Comparison of ENCODE assay signal across 21 cellular contexts in genomic region chr19:7699003-7699402, GRCh38. TPM values are rescaled to one million over a fixed set of nuclear protein-coding genes. Genes with fewer than 3 reads are reported as not detected.
DNase-seq lines count a peak whose midpoint lies in the region; ATAC-seq, FAIRE-seq and TF ChIP-seq lines count a peak whose summit lies in the region.
"Had no signal": no experiment of that assay in that cellular context is flagged by ENCODE, and none has a peak within 500 bp of the region (broad histone marks: within the 10 kb centered on the region; RNA-seq: fewer than 3 reads in every experiment).

No MANE protein-coding gene starts in this region.

- RAD21 ChIA-PET in GM12878 (lab: Charles Lee; ENCODE audit: unreplicated experiment), result interaction anchor here (0.6 to 2.9 kb wide), 10 partner anchors 8 to 245 kb away, joined by 3 to 19 read pairs (median 4); partner anchors contain the start of genes TIMM44 and TRAPPC5

- peak overlapping the region in 9 of 11 experiments; percentile 1 to 93 (median 37); a peak in 13 of 22 replicates for H3K4me2 ChIP-seq in BLaER1 treated with 17β-estradiol and CSF1 and Interleukin-3, amounts not matched to agents 10 nM and 100 nM
- H3K4me2 ChIP-seq in GM12878 (ENCODE audit: control insufficient read depth, insufficient read depth), result peak overlapping the region; percentile 97

- TF ChIP-seq RAD21 in GM12878 (IDR thresholded peaks at IDR 0.05; ENCODE audit: insufficient read depth, low read depth, low read length), result no peak

- H3K27me3 Mint-ChIP-seq in endothelial cell (ENCODE audit: unreplicated experiment), result peaks cover 13% of the 10 kb centered on the region

- no peak for TF ChIP-seq EP300 in GM12878 (IDR thresholded peaks at IDR 0.05; ENCODE audit: borderline replicate concordance in 1 of 2, control insufficient read depth in 1 of 2, low read depth in 2 of 2, low read length in 2 of 2)

- H3K27me3 ChIP-seq in BLaER1 treated with 17β-estradiol and CSF1 and Interleukin-3, amounts not matched to agents 10 nM and 100 nM, result peaks cover 0 to 5% (median 0%) of the 10 kb centered on the region in 11 experiments; a peak in 3 of 22 replicates
- H3K27me3 ChIP-seq in GM12878 (replicated peaks in 1 of 2; ENCODE audit: control insufficient read depth in 2 of 2, insufficient read depth in 2 of 2, low read length in 1 of 2), result no peaks in the 10 kb centered on the region

- intact Hi-C loops in GM12878 (cut with micrococcal nuclease; ENCODE audit: unreplicated experiment), result no loop called here

- CTCF ChIA-PET in GM12878 (lab: Yijun Ruan, JAX), result interaction anchor here (0.8 to 5.0 kb wide), 8 partner anchors 8 to 131 kb away, joined by 3 to 32 read pairs (median 4); partner anchors contain the start of gene TRAPPC5

- H3K9me3 ChIP-seq in BLaER1 treated with 17β-estradiol and CSF1 and Interleukin-3, amounts not matched to agents 10 nM and 100 nM (replicated peaks in 1 of 11), result no peaks in the 10 kb centered on the region
- H3K9me3 ChIP-seq in GM12878 (replicated peaks; ENCODE audit: control insufficient read depth, insufficient read depth, low read length), result no peaks in the 10 kb centered on the region; the same call in 2 of the 3 replicates
- H3K9me3 ChIP-seq: breast epithelium, gastroesophageal sphincter, tibial nerve had no signal

- H3K36me3 Mint-ChIP-seq in endothelial cell (ENCODE audit: low read depth, unreplicated experiment), result no peaks in the 10 kb centered on the region
- H3K36me3 Mint-ChIP-seq: activated CD8-positive, alpha-beta memory T cell treated with anti-CD3 and anti-CD28 coated beads, Interleukin-2, amount 10 ng/mL, durations not matched to agents 7 days and 5 days; activated naive CD8-positive, alpha-beta T cell treated with anti-CD3 and anti-CD28 coated beads, Interleukin-2, amount 10 ng/mL, durations not matched to agents 7 days and 5 days had no signal

- TF ChIP-seq POLR2A in GM12892 (IDR thresholded peaks at IDR 0.05; ENCODE audit: low read depth, low read length), result no peak
- no peak for TF ChIP-seq POLR2A in GM12878 (IDR thresholded peaks at IDR 0.05; ENCODE audit: low read depth, low read length)

- H3K4me1 ChIP-seq in BLaER1 treated with 17β-estradiol and CSF1 and Interleukin-3, amounts not matched to agents 10 nM and 100 nM, result peaks cover 41 to 89% (median 62%) of the 10 kb centered on the region in 10 experiments
- H3K4me1 ChIP-seq in GM12878 (ENCODE audit: control insufficient read depth, insufficient read depth, low read length), result peaks cover 47% of the 10 kb centered on the region
- H3K4me1 ChIP-seq: breast epithelium, gastroesophageal sphincter, tibial nerve had no signal

- POLR2A ChIA-PET in GM12878 (lab: Charles Lee), result interaction anchor here (0.6 to 2.1 kb wide), 9 partner anchors 8 to 123 kb away, joined by 3 to 11 read pairs (median 4); partner anchors contain the start of gene TRAPPC5

- SMC1A ChIA-PET in GM12878 (lab: Charles Lee; ENCODE audit: uncharacterized antibody, unreplicated experiment), result interaction anchor here (0.6 to 5.5 kb wide), 9 partner anchors 9 to 101 kb away, joined by 4 to 26 read pairs (median 4); partner anchors contain the start of gene TRAPPC5

- no peaks in the 10 kb centered on the region for H3K4me1 Mint-ChIP-seq in endothelial cell (ENCODE audit: unreplicated experiment)

- peak overlapping the region in 3 of 11 experiments; percentile 4 to 44 (median 42); a peak in 3 of 22 replicates for H3K27ac ChIP-seq in BLaER1 treated with 17β-estradiol and CSF1 and Interleukin-3, amounts not matched to agents 10 nM and 100 nM
- H3K27ac ChIP-seq in GM12878 (ENCODE audit: control insufficient read depth, insufficient read depth), result peak overlapping the region; percentile 94
- H3K27ac ChIP-seq: breast epithelium, gastroesophageal sphincter, tibial nerve, WERI-Rb-1 had no signal

- no peak overlapping the region for H2AFZ ChIP-seq in GM12878 (ENCODE audit: control insufficient read depth, low read depth, low read length)

- TF ChIP-seq CTCF in GM12878 (IDR thresholded peaks at IDR 0.05 in 2 of 3, conservative IDR thresholded peaks at IDR 0.05 in 1 of 3; ENCODE audit: control insufficient read depth in 2 of 3, extremely low read depth in 1 of 3, insufficient read depth in 1 of 3, low read depth in 3 of 3, low read length in 3 of 3) (no peak), endothelial cell (IDR thresholded peaks at IDR 0.05; ENCODE audit: unreplicated experiment) (no peak)

- H3K36me3 ChIP-seq in BLaER1 treated with 17β-estradiol and CSF1 and Interleukin-3, amounts not matched to agents 10 nM and 100 nM, result no peaks in the 10 kb centered on the region
- peaks cover 6 to 16% of the 10 kb centered on the region in 2 experiments; a peak in 3 of 4 replicates for H3K36me3 ChIP-seq in GM12878 (ENCODE audit: control insufficient read depth in 2 of 2, insufficient read depth in 2 of 2, low read length in 1 of 2)
- H3K36me3 ChIP-seq: breast epithelium, gastroesophageal sphincter, tibial nerve, WERI-Rb-1 had no signal

- ATAC-seq in GM12878, result no peak
- ATAC-seq: activated CD8-positive, alpha-beta memory T cell treated with anti-CD3 and anti-CD28 coated beads, Interleukin-2, amount 10 ng/mL, durations not matched to agents 7 days and 5 days; gastroesophageal sphincter; left ventricle myocardium superior; Right ventricle myocardium inferior had no signal

- no peaks in the 10 kb centered on the region for H3K9me3 Mint-ChIP-seq in endothelial cell (ENCODE audit: unreplicated experiment)
- H3K9me3 Mint-ChIP-seq: activated naive CD8-positive, alpha-beta T cell treated with anti-CD3 and anti-CD28 coated beads, Interleukin-2, amount 10 ng/mL, durations not matched to agents 7 days and 5 days had no signal

- 14% methylated on average over 1 of the region's 2 CpGs for WGBS in GM12878 (ENCODE audit: insufficient coverage, insufficient replicate concordance, low lambda C conversion rate, missing lambda C conversion rate)

- peak; percentile 74 for FAIRE-seq in GM12892 (lab: Jason Lieb, UNC)
- no peak for FAIRE-seq in GM12878 (lab: Jason Lieb, UNC)
- FAIRE-seq: D721Med had no signal

- TSS peak; percentile 40 for BruUV-seq in GM12878 (replicated peaks; lab: Mats Ljungman, UMichigan)

- H3K79me2 ChIP-seq in GM12878 (ENCODE audit: control insufficient read depth, insufficient read depth, low read length), result peaks cover 71% of the 10 kb centered on the region

- H3K4me3 Mint-ChIP-seq in endothelial cell (ENCODE audit: unreplicated experiment), result no peak overlapping the region
- H3K4me3 Mint-ChIP-seq: activated CD8-positive, alpha-beta memory T cell treated with anti-CD3 and anti-CD28 coated beads, Interleukin-2, amount 10 ng/mL, durations not matched to agents 7 days and 5 days; activated naive CD8-positive, alpha-beta T cell treated with anti-CD3 and anti-CD28 coated beads, Interleukin-2, amount 10 ng/mL, durations not matched to agents 7 days and 5 days had no signal

- no peak for DNase-seq in GM12892 (ENCODE audit: insufficient read length)
- DNase-seq in GM12878 (ENCODE audit: low read depth, low spot score), result no peak
- no peak for DNase-seq in DMS153 (lab: John Stamatoyannopoulos, UW)
- no peak for DNase-seq in AG20443 (ENCODE audit: low spot score)
- no peak for DNase-seq in endothelial cell (ENCODE audit: low spot score)
- DNase-seq: activated CD8-positive, alpha-beta memory T cell treated with anti-CD3 and anti-CD28 coated beads, Interleukin-2, amount 10 ng/mL, durations not matched to agents 7 days and 5 days; activated naive CD8-positive, alpha-beta T cell treated with anti-CD3 and anti-CD28 coated beads, Interleukin-2, amount 10 ng/mL, durations not matched to agents 7 days and 5 days; left ventricle myocardium superior; NCI-H1694 treated with DMSO at 0.1 percent for 48 hours; NCI-H345; WERI-Rb-1 had no signal

- peak overlapping the region in 3 of 10 experiments; percentile 36 to 50 (median 39); a peak in 6 of 20 replicates for H3K4me3 ChIP-seq in BLaER1 treated with 17β-estradiol and CSF1 and Interleukin-3, amounts not matched to agents 10 nM and 100 nM
- peak overlapping the region; percentile 100 for H3K4me3 ChIP-seq in GM12878
- H3K4me3 ChIP-seq: breast epithelium, gastroesophageal sphincter, tibial nerve had no signal

- peaks cover 0 to 13% (median 0%) of the 10 kb centered on the region in 11 experiments; a peak in 3 of 22 replicates for H4K20me1 ChIP-seq in BLaER1 treated with 17β-estradiol and CSF1 and Interleukin-3, amounts not matched to agents 10 nM and 100 nM
- no peaks in the 10 kb centered on the region for H4K20me1 ChIP-seq in GM12878 (ENCODE audit: control insufficient read depth, insufficient read depth)

- H3K27ac Mint-ChIP-seq in endothelial cell (ENCODE audit: unreplicated experiment), result no peak overlapping the region
- H3K27ac Mint-ChIP-seq: activated CD8-positive, alpha-beta memory T cell treated with anti-CD3 and anti-CD28 coated beads, Interleukin-2, amount 10 ng/mL, durations not matched to agents 7 days and 5 days; activated naive CD8-positive, alpha-beta T cell treated with anti-CD3 and anti-CD28 coated beads, Interleukin-2, amount 10 ng/mL, durations not matched to agents 7 days and 5 days had no signal

- in situ Hi-C loops in GM12878 (cut with MboI), result no loop called here

- peak overlapping the region in 3 of 11 experiments; percentile 1 to 70 (median 63); a peak in 4 of 22 replicates for H3K9ac ChIP-seq in BLaER1 treated with 17β-estradiol and CSF1 and Interleukin-3, amounts not matched to agents 10 nM and 100 nM
- peak overlapping the region; percentile 88 for H3K9ac ChIP-seq in GM12878 (ENCODE audit: control insufficient read depth, insufficient read depth, low read length)

RNA-seq across cellular contexts. Expression of gene FCER2, which starts 2.9 kb away (rescaled TPM):
- polyA plus RNA-seq in GM12892 (2012; ENCODE audit: missing spikeins), result 274 TPM
- total RNA-seq in GM12878 (2013; cell fraction: nucleolus; rRNA removed), result 564 and 607 TPM in 2 replicates
- 351 and 365 TPM in 2 replicates for total RNA-seq in GM12878 (2014; rRNA removed)
- total RNA-seq in GM12878 (2014; rRNA removed; fragmentation: Illumina TruSeq; extraction: Trizol), result 218 and 223 TPM in 2 replicates
- total RNA-seq in GM12878 (2021), result 359 and 362 TPM in 2 replicates
- polyA plus RNA-seq in GM12878 (2011; ENCODE audit: low read depth), result 318 TPM
- polyA plus RNA-seq in GM12878 (2011; rRNA removed), result 170 and 363 TPM in 2 replicates
- polyA plus RNA-seq in GM12878 (2011; cell fraction: cytosol; rRNA removed), result 431 and 568 TPM in 2 replicates
- polyA plus RNA-seq in GM12878 (2011; cell fraction: nucleus; rRNA removed), result 453 and 458 TPM in 2 replicates
- 547 and 639 TPM in 2 replicates for polyA plus RNA-seq in GM12878 (2012)
- 155 and 247 TPM in 2 replicates for polyA plus RNA-seq in GM12878 (2014; fragmentation: Illumina TruSeq; extraction: Trizol)
- polyA plus RNA-seq in GM12878 (2014; fragmentation: Nextera tagmentation; extraction: Ambion mirVana), result 10 to 100 TPM; 44.0 to 53.3 TPM
- 424 and 451 TPM in 2 replicates for polyA plus RNA-seq in GM12878 (2014; rRNA removed)
- 100 to 1,000 TPM; 214 to 235 TPM for polyA plus RNA-seq in GM12878 (2016; fragmentation: Nextera tagmentation; extraction: Ambion mirVana)
- 176 and 326 TPM in 2 replicates for polyA minus RNA-seq in GM12878 (2011; rRNA and poly(A)+ RNA removed)
- 118 and 125 TPM in 2 replicates for polyA minus RNA-seq in GM12878 (2011; cell fraction: cytosol; rRNA and poly(A)+ RNA removed)
- polyA minus RNA-seq in GM12878 (2011; cell fraction: nucleus; rRNA and poly(A)+ RNA removed), result 98.0 and 111 TPM in 2 replicates
- total RNA-seq in endothelial cell (ENCODE audit: unreplicated experiment), result not detected
- total RNA-seq: dermis microvascular lymphatic vessel endothelial cell; myocyte; T-helper 1 cell treated with Interleukin-12 subunit alpha and Interleukin-12 subunit beta and Interleukin-4 antibody, amounts not matched to agents 30 ng/mL and 1 ng/mL, for 36 hours had no signal

RNA-seq across cellular contexts. Expression of gene TRAPPC5, which starts 18.4 kb away (rescaled TPM):
- 46.2 TPM for polyA plus RNA-seq in GM12892 (2012; ENCODE audit: missing spikeins)
- 23.6 and 30.6 TPM in 2 replicates for total RNA-seq in GM12878 (2013; cell fraction: nucleolus; rRNA removed)
- total RNA-seq in GM12878 (2014; rRNA removed) (139 and 157 TPM in 2 replicates), GM12878 (2014; rRNA removed; fragmentation: Illumina TruSeq; extraction: Trizol) (35.6 and 49.6 TPM in 2 replicates), GM12878 (2021) (168 and 181 TPM in 2 replicates), endothelial cell (ENCODE audit: unreplicated experiment) (82.0 TPM)
- 30.0 TPM for polyA plus RNA-seq in GM12878 (2011; ENCODE audit: low read depth)
- polyA plus RNA-seq in GM12878 (2011; rRNA removed) (20.7 and 58.1 TPM in 2 replicates), GM12878 (2014; fragmentation: Illumina TruSeq; extraction: Trizol) (0.78 and 7.1 TPM in 2 replicates), GM12878 (2014; fragmentation: Nextera tagmentation; extraction: Ambion mirVana) (10 to 100 TPM in 1 of 2 experiments, 1 to 10 TPM in 1; 4.2 to 22.5 TPM), GM12878 (2014; rRNA removed) (120 and 182 TPM in 2 replicates), GM12878 (2016; fragmentation: Nextera tagmentation; extraction: Ambion mirVana) (100 to 1,000 TPM; 197 to 210 TPM)
- polyA plus RNA-seq in GM12878 (2011; cell fraction: cytosol; rRNA removed), result 26.7 and 76.7 TPM in 2 replicates
- polyA plus RNA-seq in GM12878 (2011; cell fraction: nucleus; rRNA removed), result 40.0 and 59.6 TPM in 2 replicates
- polyA plus RNA-seq in GM12878 (2012), result 129 and 198 TPM in 2 replicates
- polyA minus RNA-seq in GM12878 (2011; rRNA and poly(A)+ RNA removed), result 60.6 and 61.7 TPM in 2 replicates
- 34.7 and 43.8 TPM in 2 replicates for polyA minus RNA-seq in GM12878 (2011; cell fraction: cytosol; rRNA and poly(A)+ RNA removed)
- 5.2 and 20.9 TPM in 2 replicates for polyA minus RNA-seq in GM12878 (2011; cell fraction: nucleus; rRNA and poly(A)+ RNA removed)

RNA-seq across cellular contexts. Expression of gene MCEMP1, which starts 22.1 kb away (rescaled TPM):
- polyA plus RNA-seq in GM12892 (2012; ENCODE audit: missing spikeins), result not detected
- total RNA-seq in GM12878 (2013; cell fraction: nucleolus; rRNA removed), result not detected in 2 replicates
- total RNA-seq in GM12878 (2014; rRNA removed), result 0.16 and 0.23 TPM in 2 replicates
- 0.13 TPM in 1 of 2 replicates, not detected in the other for total RNA-seq in GM12878 (2014; rRNA removed; fragmentation: Illumina TruSeq; extraction: Trizol)
- 0.26 and 0.48 TPM in 2 replicates for total RNA-seq in GM12878 (2021)
- polyA plus RNA-seq in GM12878 (2011; ENCODE audit: low read depth), result not detected
- 0.08 TPM in 1 of 2 replicates, not detected in the other for polyA plus RNA-seq in GM12878 (2011; rRNA removed)
- polyA plus RNA-seq in GM12878 (2011; cell fraction: cytosol; rRNA removed), result 0.08 and 0.25 TPM in 2 replicates
- 0.10 and 0.23 TPM in 2 replicates for polyA plus RNA-seq in GM12878 (2011; cell fraction: nucleus; rRNA removed)
- not detected in 2 replicates for polyA plus RNA-seq in GM12878 (2012)
- polyA plus RNA-seq in GM12878 (2014; fragmentation: Illumina TruSeq; extraction: Trizol), result 0.37 TPM in 1 of 2 replicates, not detected in the other
- polyA plus RNA-seq in GM12878 (2014; fragmentation: Nextera tagmentation; extraction: Ambion mirVana), result under 1 TPM; 0.26 to 0.55 TPM
- polyA plus RNA-seq in GM12878 (2014; rRNA removed), result 0.26 and 0.33 TPM in 2 replicates
- under 1 TPM in 1 of 2 experiments, not detected in 1; 0.09 TPM for polyA plus RNA-seq in GM12878 (2016; fragmentation: Nextera tagmentation; extraction: Ambion mirVana)
- polyA minus RNA-seq in GM12878 (2011; rRNA and poly(A)+ RNA removed), result 0.72 TPM in 1 of 2 replicates, not detected in the other
- not detected in 2 replicates for polyA minus RNA-seq in GM12878 (2011; cell fraction: cytosol; rRNA and poly(A)+ RNA removed)
- not detected in 2 replicates for polyA minus RNA-seq in GM12878 (2011; cell fraction: nucleus; rRNA and poly(A)+ RNA removed)
- not detected for total RNA-seq in endothelial cell (ENCODE audit: unreplicated experiment)
- total RNA-seq: activated CD8-positive, alpha-beta memory T cell treated with anti-CD3 and anti-CD28 coated beads, Interleukin-2, amount 10 ng/mL, durations not matched to agents 7 days and 5 days; activated naive CD8-positive, alpha-beta T cell treated with anti-CD3 and anti-CD28 coated beads, Interleukin-2, amount 10 ng/mL, durations not matched to agents 7 days and 5 days; dermis microvascular lymphatic vessel endothelial cell; myocyte; skeletal muscle tissue; T-helper 1 cell treated with Interleukin-12 subunit alpha and Interleukin-12 subunit beta and Interleukin-4 antibody, amounts not matched to agents 30 ng/mL and 1 ng/mL, for 36 hours had no signal

RNA-seq across cellular contexts. Expression of gene RETN, which starts 30.2 kb away (rescaled TPM):
- not detected for polyA plus RNA-seq in GM12892 (2012; ENCODE audit: missing spikeins)
- total RNA-seq in GM12878 (2013; cell fraction: nucleolus; rRNA removed), result not detected in 2 replicates
- not detected in 2 replicates for total RNA-seq in GM12878 (2014; rRNA removed)
- total RNA-seq in GM12878 (2014; rRNA removed; fragmentation: Illumina TruSeq; extraction: Trizol), result not detected in 2 replicates
- total RNA-seq in GM12878 (2021), result not detected in 2 replicates
- not detected for polyA plus RNA-seq in GM12878 (2011; ENCODE audit: low read depth)
- not detected in 2 replicates for polyA plus RNA-seq in GM12878 (2011; rRNA removed)
- not detected in 2 replicates for polyA plus RNA-seq in GM12878 (2011; cell fraction: cytosol; rRNA removed)
- not detected in 2 replicates for polyA plus RNA-seq in GM12878 (2011; cell fraction: nucleus; rRNA removed)
- polyA plus RNA-seq in GM12878 (2012), result not detected in 2 replicates
- 0.26 TPM in 1 of 2 replicates, not detected in the other for polyA plus RNA-seq in GM12878 (2014; fragmentation: Illumina TruSeq; extraction: Trizol)
- not detected for polyA plus RNA-seq in GM12878 (2014; fragmentation: Nextera tagmentation; extraction: Ambion mirVana)
- not detected in 2 replicates for polyA plus RNA-seq in GM12878 (2014; rRNA removed)
- polyA plus RNA-seq in GM12878 (2016; fragmentation: Nextera tagmentation; extraction: Ambion mirVana), result not detected
- not detected in 2 replicates for polyA minus RNA-seq in GM12878 (2011; rRNA and poly(A)+ RNA removed)
- not detected in 2 replicates for polyA minus RNA-seq in GM12878 (2011; cell fraction: cytosol; rRNA and poly(A)+ RNA removed)
- not detected in 2 replicates for polyA minus RNA-seq in GM12878 (2011; cell fraction: nucleus; rRNA and poly(A)+ RNA removed)
- not detected for total RNA-seq in endothelial cell (ENCODE audit: unreplicated experiment)
- total RNA-seq: activated CD8-positive, alpha-beta memory T cell treated with anti-CD3 and anti-CD28 coated beads, Interleukin-2, amount 10 ng/mL, durations not matched to agents 7 days and 5 days; breast epithelium; dermis microvascular lymphatic vessel endothelial cell; gastroesophageal sphincter; left ventricle myocardium superior; myocyte; T-helper 1 cell treated with Interleukin-12 subunit alpha and Interleukin-12 subunit beta and Interleukin-4 antibody, amounts not matched to agents 30 ng/mL and 1 ng/mL, for 36 hours; tibial nerve had no signal

RNA-seq across cellular contexts. Expression of gene CLEC4G, which starts 32.9 kb away (rescaled TPM):
- polyA plus RNA-seq in GM12892 (2012; ENCODE audit: missing spikeins), result 0.25 TPM
- total RNA-seq in GM12878 (2013; cell fraction: nucleolus; rRNA removed), result not detected in 2 replicates
- total RNA-seq in GM12878 (2014; rRNA removed), result not detected in 2 replicates
- total RNA-seq in GM12878 (2014; rRNA removed; fragmentation: Illumina TruSeq; extraction: Trizol), result not detected in 2 replicates
- not detected in 2 replicates for total RNA-seq in GM12878 (2021)
- not detected for polyA plus RNA-seq in GM12878 (2011; ENCODE audit: low read depth)
- not detected in 2 replicates for polyA plus RNA-seq in GM12878 (2011; rRNA removed)
- polyA plus RNA-seq in GM12878 (2011; cell fraction: cytosol; rRNA removed), result 0.05 and 0.09 TPM in 2 replicates
- not detected in 2 replicates for polyA plus RNA-seq in GM12878 (2011; cell fraction: nucleus; rRNA removed)
- polyA plus RNA-seq in GM12878 (2012), result not detected in 2 replicates
- 0.04 TPM in 1 of 2 replicates, not detected in the other for polyA plus RNA-seq in GM12878 (2014; fragmentation: Illumina TruSeq; extraction: Trizol)
- polyA plus RNA-seq in GM12878 (2014; fragmentation: Nextera tagmentation; extraction: Ambion mirVana), result not detected
- polyA plus RNA-seq in GM12878 (2014; rRNA removed), result not detected in 2 replicates
- polyA plus RNA-seq in GM12878 (2016; fragmentation: Nextera tagmentation; extraction: Ambion mirVana), result not detected
- polyA minus RNA-seq in GM12878 (2011; rRNA and poly(A)+ RNA removed), result not detected in 2 replicates
- not detected in 2 replicates for polyA minus RNA-seq in GM12878 (2011; cell fraction: cytosol; rRNA and poly(A)+ RNA removed)
- polyA minus RNA-seq in GM12878 (2011; cell fraction: nucleus; rRNA and poly(A)+ RNA removed), result not detected in 2 replicates
- total RNA-seq in endothelial cell (ENCODE audit: unreplicated experiment), result not detected
- total RNA-seq: activated CD8-positive, alpha-beta memory T cell treated with anti-CD3 and anti-CD28 coated beads, Interleukin-2, amount 10 ng/mL, durations not matched to agents 7 days and 5 days; activated naive CD8-positive, alpha-beta T cell treated with anti-CD3 and anti-CD28 coated beads, Interleukin-2, amount 10 ng/mL, durations not matched to agents 7 days and 5 days; dermis microvascular lymphatic vessel endothelial cell; myocyte; T-helper 1 cell treated with Interleukin-12 subunit alpha and Interleukin-12 subunit beta and Interleukin-4 antibody, amounts not matched to agents 30 ng/mL and 1 ng/mL, for 36 hours had no signal

Comparison
In these comparisons a context has a peak if more than half of its experiments do, and no peak if none do; other contexts are left out.
1. RNA of gene FCER2, which starts 2.9 kb away (total RNA-seq): 218 to 607 TPM in GM12878; not detected in endothelial cell (single experiment); every median in the first group is over 100 times any median in the second.